ENCODE assay signal across 25 cellular contexts in the genomic region with DNA sequence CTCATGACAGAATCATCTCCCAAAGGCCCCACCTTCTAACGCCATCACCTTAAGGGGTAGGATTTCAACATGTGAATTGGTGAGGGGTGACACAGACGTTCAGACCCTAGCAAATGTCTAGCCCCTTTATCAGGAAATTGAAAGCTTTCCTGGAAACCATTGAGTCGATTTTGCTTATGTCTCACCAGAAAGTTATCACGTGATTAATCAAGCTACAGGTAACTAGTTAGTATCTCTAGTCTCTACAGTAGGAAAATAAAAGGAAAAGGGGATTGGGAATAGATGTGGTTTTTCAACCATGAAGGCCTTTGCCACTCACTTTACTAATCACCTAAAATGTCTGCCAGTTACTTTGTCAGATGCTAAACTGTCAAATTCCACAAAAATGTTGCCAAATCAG.
DNase-seq lines count a peak whose midpoint lies in the region; ATAC-seq, FAIRE-seq and TF ChIP-seq lines count a peak whose summit lies in the region.
"Had no signal": no experiment of that assay in that cellular context is flagged by ENCODE, and none has a peak within 500 bp of the region (broad histone marks: within the 10 kb centered on the region; RNA-seq: fewer than 3 reads in every experiment).

No MANE protein-coding gene starts in this region.

- no peak overlapping the region for H2BK20ac ChIP-seq in H1 (ENCODE audit: low read length)

- CTCF ChIA-PET in H1 (lab: Charles Lee; ENCODE audit: partially characterized antibody): interaction anchor here (0.6 kb wide), 1 partner anchor 1361 kb away, joined by 3 read pairs; no protein-coding TSS in a partner anchor

- no peaks in the 10 kb centered on the region for H3F3A ChIP-seq in GM23338 (replicated peaks; ENCODE audit: low read depth)

- no peak overlapping the region for H3K4me3 Mint-ChIP-seq in GM23338
- H3K4me3 Mint-ChIP-seq: CD14-positive monocyte; CD4-positive, alpha-beta memory T cell; CD4-positive, CD25-positive, alpha-beta regulatory T cell; CD8-positive, alpha-beta memory T cell had no signal

- ATAC-seq in DND-41 (ENCODE audit: insufficient read depth, low read depth): no peak
- no peak for ATAC-seq in GM23338
- ATAC-seq: GM12878 had no signal

- H3K79me1 ChIP-seq in H1 (ENCODE audit: low read depth, low read length): no peaks in the 10 kb centered on the region

- peaks cover 3% of the 10 kb centered on the region; the same call in 2 of the 3 replicates for H3K36me3 Mint-ChIP-seq in GM23338 (ENCODE audit: low read depth)
- H3K36me3 Mint-ChIP-seq: CD14-positive monocyte; CD4-positive, alpha-beta memory T cell; CD4-positive, CD25-positive, alpha-beta regulatory T cell; CD8-positive, alpha-beta memory T cell had no signal

- no peak overlapping the region for H4K91ac ChIP-seq in H1 (replicated peaks; ENCODE audit: insufficient read length, low read length)

- peaks cover 10% of the 10 kb centered on the region; the same call in 1 of the 2 replicates for H3K9me2 ChIP-seq in GM23338 (ENCODE audit: insufficient read depth)

- 83% methylated on average over 4 of the region's 4 CpGs; no CpG with 5 or more reads in 1 of the 2 experiments for WGBS in H1 (ENCODE audit: extremely low coverage in 1 of 2, insufficient coverage in 1 of 2, insufficient read length in 1 of 2, insufficient replicate concordance in 2 of 2, low coverage in 1 of 2, low lambda C conversion rate in 2 of 2, missing lambda C conversion rate in 1 of 2), 2 experiments

- DNase-seq in DND-41 (no peak), GM23338 (ENCODE audit: low spot score) (no peak), H1 (ENCODE audit: low read depth in 1 of 2, low spot score in 2 of 2) (no peak), NCI-H345 treated with DMSO at 0.1 percent for 48 hours (lab: John Stamatoyannopoulos, UW; ENCODE audit: unreplicated experiment) (no peak), DMS53 treated with DMSO at 0.1 percent for 48 hours (lab: John Stamatoyannopoulos, UW; ENCODE audit: unreplicated experiment) (no peak)
- DNase-seq: 8988T; ACHN; BE2C; C1 segment of cervical spinal cord; CD4-positive, alpha-beta memory T cell; CD4-positive, CD25-positive, alpha-beta regulatory T cell; CD8-positive, alpha-beta memory T cell; COR-L47; DMS 273 treated with DMSO at 0.1 percent for 48 hours; DMS153; DMS53; DMS79 treated with DMSO at 0.1 percent for 48 hours; EL; GDM1 had no signal

- TF ChIP-seq RAD21 in H1 (IDR thresholded peaks at IDR 0.05 in 1 of 2, conservative IDR thresholded peaks at IDR 0.05 in 1 of 2; ENCODE audit: low read depth in 2 of 2, low read length in 2 of 2): no peak

- H3K14ac ChIP-seq in H1 (ENCODE audit: insufficient read length): no peak overlapping the region

- H3K79me2 ChIP-seq in DND-41 (ENCODE audit: insufficient read depth, low read length) (no peaks in the 10 kb centered on the region), GM23338 (replicated peaks; ENCODE audit: insufficient read depth) (no peaks in the 10 kb centered on the region), H1 (ENCODE audit: control insufficient read depth in 1 of 2, insufficient read depth in 2 of 2, low read length in 2 of 2) (no peaks in the 10 kb centered on the region)

- no peaks in the 10 kb centered on the region for H3K36me3 ChIP-seq in DND-41 (ENCODE audit: insufficient read depth, low read length)
- no peaks in the 10 kb centered on the region for H3K36me3 ChIP-seq in GM23338 (ENCODE audit: insufficient read depth)
- H3K36me3 ChIP-seq in H1 (ENCODE audit: control insufficient read depth in 2 of 4, insufficient read depth in 4 of 4, low read length in 3 of 4): no peaks in the 10 kb centered on the region
- H3K36me3 ChIP-seq: BE2C, BLaER1 had no signal

- no peak overlapping the region for H3K56ac ChIP-seq in H1 (replicated peaks; ENCODE audit: insufficient read length, low read depth, low read length)

- TF ChIP-seq POLR2A in H1 (IDR thresholded peaks at IDR 0.05; ENCODE audit: control extremely low read depth in 1 of 2, low read depth in 2 of 2, low read length in 2 of 2): no peak

- no peak for TF ChIP-seq EP300 in H1 (IDR thresholded peaks at IDR 0.05; ENCODE audit: borderline replicate concordance in 1 of 2, low read depth in 2 of 2, low read length in 2 of 2)

- no peak overlapping the region for H3K27ac ChIP-seq in DND-41 (ENCODE audit: low read length)
- H3K27ac ChIP-seq in GM23338 (ENCODE audit: low read depth): no peak overlapping the region
- no peak overlapping the region for H3K27ac ChIP-seq in H1 (ENCODE audit: low read depth, low read length)
- H3K27ac ChIP-seq: BLaER1 had no signal

- no peaks in the 10 kb centered on the region for H3K23me2 ChIP-seq in H1 (ENCODE audit: low read depth, low read length)

- H3K4me1 Mint-ChIP-seq in GM23338: no peaks in the 10 kb centered on the region
- H3K4me1 Mint-ChIP-seq: CD14-positive monocyte; CD4-positive, alpha-beta memory T cell; CD8-positive, alpha-beta memory T cell had no signal

- H3K4ac ChIP-seq in H1 (replicated peaks; ENCODE audit: insufficient read length, low read depth, low read length): no peak overlapping the region

- POLR2A ChIA-PET in H1 (lab: Charles Lee; ENCODE audit: partially characterized antibody): interaction anchor here (0.6 kb wide), 1 partner anchor 22 kb away, joined by 3 read pairs; no protein-coding TSS in a partner anchor

- no peak overlapping the region for H3K27ac Mint-ChIP-seq in GM23338
- H3K27ac Mint-ChIP-seq: CD14-positive monocyte; CD4-positive, alpha-beta memory T cell; CD4-positive, CD25-positive, alpha-beta regulatory T cell; CD8-positive, alpha-beta memory T cell had no signal

- H3K4me1 ChIP-seq in DND-41 (ENCODE audit: insufficient read depth, low read length): peaks cover 9% of the 10 kb centered on the region; the same call in 1 of the 2 replicates
- no peaks in the 10 kb centered on the region for H3K4me1 ChIP-seq in GM23338 (ENCODE audit: insufficient read depth)
- H3K4me1 ChIP-seq in H1 (replicated peaks in 1 of 4; ENCODE audit: control insufficient read depth in 3 of 4, insufficient read depth in 4 of 4, low read length in 3 of 4): no peaks in the 10 kb centered on the region
- H3K4me1 ChIP-seq: BLaER1 had no signal

- H3K27me3 ChIP-seq in DND-41 (ENCODE audit: insufficient read depth, low read length, poor library complexity) (no peaks in the 10 kb centered on the region), GM23338 (ENCODE audit: insufficient read depth) (no peaks in the 10 kb centered on the region), H1 (replicated peaks in 1 of 4; ENCODE audit: control insufficient read depth in 3 of 4, extremely low read depth in 1 of 4, insufficient read depth in 3 of 4, low read length in 3 of 4) (peaks cover 0 to 1% (median 0%) of the 10 kb centered on the region in 4 experiments; a peak in 1 of 7 replicates)
- H3K27me3 ChIP-seq: BE2C, BLaER1 had no signal

- H3K27me3 Mint-ChIP-seq in GM23338 (ENCODE audit: insufficient read depth, low read depth, poor library complexity): no peaks in the 10 kb centered on the region
- H3K27me3 Mint-ChIP-seq: CD4-positive, alpha-beta memory T cell; CD4-positive, CD25-positive, alpha-beta regulatory T cell; CD8-positive, alpha-beta memory T cell had no signal

- no peak overlapping the region for H3K18ac ChIP-seq in H1 (ENCODE audit: extremely low read depth, low read length)

- H4K20me1 ChIP-seq in DND-41 (ENCODE audit: insufficient read depth, low read length) (no peaks in the 10 kb centered on the region), GM23338 (replicated peaks; ENCODE audit: insufficient read depth) (no peaks in the 10 kb centered on the region), H1 (replicated peaks in 1 of 2; ENCODE audit: control insufficient read depth in 1 of 2, insufficient read depth in 2 of 2, low read length in 2 of 2) (no peaks in the 10 kb centered on the region)
- H4K20me1 ChIP-seq: BLaER1 had no signal

- H3K9me3 ChIP-seq in DND-41 (ENCODE audit: insufficient read depth, low read length, severe bottlenecking) (no peaks in the 10 kb centered on the region), H1 (ENCODE audit: insufficient read depth in 2 of 2, low read depth in 1 of 2, low read length in 1 of 2) (peaks cover 0 to 3% of the 10 kb centered on the region in 2 experiments; a peak in 1 of 4 replicates)
- H3K9me3 ChIP-seq: BE2C, BLaER1 had no signal

- no peak overlapping the region for H3K23ac ChIP-seq in H1 (ENCODE audit: insufficient read length)

- no peak overlapping the region for H2AK5ac ChIP-seq in H1 (ENCODE audit: low read depth, low read length)

- H3K9ac ChIP-seq in DND-41 (ENCODE audit: low read depth, low read length) (no peak overlapping the region), H1 (replicated peaks in 1 of 4; ENCODE audit: extremely low read depth in 1 of 4, low read depth in 3 of 4, low read length in 3 of 4) (no peak overlapping the region)
- H3K9ac ChIP-seq: BLaER1 had no signal

- no peak overlapping the region for H2BK12ac ChIP-seq in H1 (ENCODE audit: low read depth, low read length)

- H4K8ac ChIP-seq in H1 (ENCODE audit: extremely low read depth, insufficient read depth, low read length): no peak overlapping the region

- H3K4me3 ChIP-seq in DND-41 (ENCODE audit: low read depth in 1 of 2, low read length in 2 of 2) (no peak overlapping the region), GM23338 (no peak overlapping the region), H1 (ENCODE audit: extremely low read depth in 1 of 4, insufficient read depth in 2 of 4, low read depth in 3 of 4, low read length in 4 of 4) (no peak overlapping the region)
- H3K4me3 ChIP-seq: BLaER1, GM12878 had no signal

- H3K4me2 ChIP-seq in DND-41 (ENCODE audit: insufficient read depth, low read length) (no peak overlapping the region), GM23338 (no peak overlapping the region), H1 (ENCODE audit: insufficient read depth in 1 of 2, low read depth in 2 of 2, low read length in 2 of 2) (no peak overlapping the region)
- H3K4me2 ChIP-seq: BLaER1 had no signal

- peaks cover 11% of the 10 kb centered on the region; the same call in 1 of the 3 replicates for H3K9me3 Mint-ChIP-seq in GM23338

- FAIRE-seq in H1 (lab: Jason Lieb, UNC): no peak
- FAIRE-seq: A204.1, GM12878, GM12892, GM18507 had no signal

- TF ChIP-seq CTCF in DND-41 (IDR thresholded peaks at IDR 0.05; ENCODE audit: borderline replicate concordance, extremely low read depth, low read length, poor library complexity, severe bottlenecking) (no peak), GM23338 (conservative IDR thresholded peaks at IDR 0.05; ENCODE audit: low read depth in 2 of 2) (no peak), H1 (IDR thresholded peaks at IDR 0.05; ENCODE audit: control extremely low read depth in 1 of 3, insufficient read depth in 1 of 3, low read depth in 1 of 3, low read length in 3 of 3) (no peak)

- no peak overlapping the region for H2BK120ac ChIP-seq in H1 (replicated peaks; ENCODE audit: low read depth, low read length)

- no peak overlapping the region for H2BK5ac ChIP-seq in H1 (ENCODE audit: low read depth, low read length)

- no peak overlapping the region for H4K5ac ChIP-seq in H1 (ENCODE audit: insufficient read length, low read depth, low read length)

- peak overlapping the region; percentile 15; the same call in 1 of the 2 replicates for H2AFZ ChIP-seq in DND-41 (ENCODE audit: low read depth, low read length)
- 0 out of 2 replicates have a peak overlapping the region, but pooled peaks have one; percentile 45 for H2AFZ ChIP-seq in GM23338
- peak overlapping the region; percentile 7; the same call in 1 of the 2 replicates for H2AFZ ChIP-seq in H1 (ENCODE audit: low read length)

- no peak overlapping the region for H2BK15ac ChIP-seq in H1 (ENCODE audit: low read length)

TF ChIP-seq in H1, 55 proteins besides CTCF, POLR2A, EP300 and RAD21 (continues in another document):
- no peak for TF ChIP-seq HDAC6 (IDR thresholded peaks at IDR 0.05; ENCODE audit: low read depth, low read length)
